ENCODE assay signal across 8 cellular contexts in genomic region chr1:115976062-115976899, GRCh38. TPM values are rescaled to one million over a fixed set of nuclear protein-coding genes. Genes with fewer than 3 reads are reported as not detected.
DNase-seq lines count a peak whose midpoint lies in the region; ATAC-seq, FAIRE-seq and TF ChIP-seq lines count a peak whose summit lies in the region.

TSS of gene SLC22A15 (plus strand) at chr1:115976513. CDS start at chr1:115976628, 115 bp downstream.

- intact Hi-C loops in K562 (cut with micrococcal nuclease), result no loop called here

- peaks cover 12 to 18% of the 10 kb centered on the region in 2 experiments; a peak in 4 of 5 replicates for H3K27me3 ChIP-seq in K562 (ENCODE audit: control insufficient read depth in 2 of 2, insufficient read depth in 2 of 2, low read length in 2 of 2)
- no peaks in the 10 kb centered on the region for H3K27me3 ChIP-seq in rectal smooth muscle tissue (ENCODE audit: control insufficient read depth, insufficient read depth, low read length)

- no peak for TF ChIP-seq EP300 in K562 (IDR thresholded peaks at IDR 0.05; ENCODE audit: low read length)

- H3K36me3 ChIP-seq in K562 (ENCODE audit: control insufficient read depth, insufficient read depth, low read length) (no peaks in the 10 kb centered on the region), rectal smooth muscle tissue (ENCODE audit: control insufficient read depth, insufficient read depth, low read length) (no peaks in the 10 kb centered on the region)

- POLR2A ChIA-PET in K562 (lab: Yijun Ruan, JAX), result interaction anchor here (0.6 kb wide), 1 partner anchor 1221 kb away, joined by 3 read pairs; no protein-coding TSS in a partner anchor

- H3K4me3 ChIP-seq in K562, result peak within 1 kb of the TSS; percentile 41
- peak within 1 kb of the TSS; percentile 59 for H3K4me3 ChIP-seq in rectal smooth muscle tissue (ENCODE audit: low read length)

- H3K9me1 ChIP-seq in K562 (ENCODE audit: control insufficient read depth, insufficient read depth, low read length), result no peaks in the 10 kb centered on the region

- no peak for TF ChIP-seq CTCF in GM20000 (IDR thresholded peaks at IDR 0.05; ENCODE audit: extremely low read depth, missing control alignments)
- TF ChIP-seq CTCF in K562 (IDR thresholded peaks at IDR 0.05 in 2 of 3, conservative IDR thresholded peaks at IDR 0.05 in 1 of 3; ENCODE audit: insufficient read depth in 2 of 3, low read depth in 1 of 3, low read length in 3 of 3), result no peak

- peak within 1 kb of the TSS; percentile 63 for H2AFZ ChIP-seq in K562 (ENCODE audit: low read depth, low read length)

- H3K9me3 ChIP-seq in K562 (replicated peaks; ENCODE audit: control insufficient read depth, insufficient read depth, low read depth, low read length), result no peaks in the 10 kb centered on the region

- TF ChIP-seq POLR2A in K562 (conservative IDR thresholded peaks at IDR 0.05), result no peak

- peak within 1 kb of the TSS; percentile 69 for H3K4me2 ChIP-seq in K562 (ENCODE audit: insufficient read depth, low read length)

- BruUV-seq in K562 (replicated peaks; lab: Mats Ljungman, UMichigan), result no TSS peak

- H3K4me1 ChIP-seq in K562 (replicated peaks in 1 of 2; ENCODE audit: control insufficient read depth in 2 of 2, insufficient read depth in 2 of 2, low read length in 2 of 2) (peaks cover 0 to 12% of the 10 kb centered on the region in 2 experiments; a peak in 2 of 5 replicates), rectal smooth muscle tissue (ENCODE audit: control insufficient read depth, insufficient read depth, low read length) (no peaks in the 10 kb centered on the region)

- 2% methylated on average over 48 of the region's 87 CpGs for WGBS in K562 (ENCODE audit: insufficient coverage, low coverage, missing lambda C conversion rate)

- H3K79me2 ChIP-seq in K562 (ENCODE audit: control insufficient read depth, insufficient read depth, low read length), result no peaks in the 10 kb centered on the region

- TF ChIP-seq RAD21 in K562 (CRISPR knock-in tag; conservative IDR thresholded peaks at IDR 0.05 in 1 of 2, IDR thresholded peaks at IDR 0.05 in 1 of 2), result 0 out of 4 replicates have a peak, but pooled peaks of 1 of the 2 experiments have one; percentile 3

- CTCF ChIA-PET in K562 (lab: Yijun Ruan, JAX; ENCODE audit: low intra/inter-chr PET ratio), result no interaction called here

- H3K9ac ChIP-seq in K562 (ENCODE audit: insufficient read depth in 1 of 2, low read depth in 2 of 2, low read length in 2 of 2) (peak within 1 kb of the TSS in 1 of 2 experiments; percentile 85; a peak in 3 of 4 replicates), rectal smooth muscle tissue (ENCODE audit: low read length) (peak within 1 kb of the TSS; percentile 25)

- H4K20me1 ChIP-seq in K562 (replicated peaks; ENCODE audit: control insufficient read depth, insufficient read depth, low read length), result no peaks in the 10 kb centered on the region

- FAIRE-seq in K562 (lab: Jason Lieb, UNC), result no peak

- DNase-seq in EH (ENCODE audit: low read depth) (peak; percentile 64), GM20000 (ENCODE audit: low spot score) (peak; percentile 79), K562 (ENCODE audit: extremely low read depth in 1 of 4, low spot score in 3 of 4) (peak; percentile 36 to 70 (median 46)), hypothalamus (lab: John Stamatoyannopoulos, UW) (peak in 45 of 51 donors; percentile 35 to 81 (median 63)), NCI-H1694 (lab: John Stamatoyannopoulos, UW) (no peak)

- H3K27ac ChIP-seq in K562 (ENCODE audit: extremely low read depth, low read depth, low read length), result no peak within 1 kb of the TSS
- no peak within 1 kb of the TSS for H3K27ac ChIP-seq in rectal smooth muscle tissue (ENCODE audit: low read depth, low read length)

- ATAC-seq in HG03571 (IDR thresholded peaks at IDR 0.05; ENCODE audit: unreplicated experiment), result peak; percentile 90
- peak; percentile 80 for ATAC-seq in SK-N-SH treated with all-trans-retinoic acid at 6 μM for 48 hours
- peak; percentile 85 for ATAC-seq in K562

- in situ Hi-C loops in K562 (cut with MboI), result loop anchor here (10.0 kb wide), 1 partner anchor 261 kb away; no protein-coding TSS in a partner anchor

TF ChIP-seq in SK-N-SH treated with all-trans-retinoic acid at 6 μM for 48 hours, 23 proteins besides CTCF, POLR2A, EP300 and RAD21 (continues in another document):
- TF ChIP-seq ARNTL (CRISPR knock-in tag; IDR thresholded peaks at IDR 0.05; ENCODE audit: borderline replicate concordance, low read depth), result no peak
- no peak for TF ChIP-seq CSRNP3 (CRISPR knock-in tag; IDR thresholded peaks at IDR 0.05)
- TF ChIP-seq CREB5 (CRISPR knock-in tag; IDR thresholded peaks at IDR 0.05; ENCODE audit: low read depth), result no peak
- TF ChIP-seq ZNF8 (CRISPR knock-in tag; IDR thresholded peaks at IDR 0.05), result no peak
- TF ChIP-seq ISL1 (CRISPR knock-in tag; IDR thresholded peaks at IDR 0.05), result no peak
- TF ChIP-seq TOX (CRISPR knock-in tag; IDR thresholded peaks at IDR 0.05; ENCODE audit: borderline replicate concordance), result no peak

TF ChIP-seq in K562, 482 proteins besides CTCF, POLR2A, EP300 and RAD21 (continues in another document):
- TF ChIP-seq ZFX (CRISPR knock-in tag; IDR thresholded peaks at IDR 0.05) (peak; percentile 39; the same call in 1 of the 2 replicates), XRCC5 (IDR thresholded peaks at IDR 0.05; ENCODE audit: low read depth, low read length) (no peak), ZNF133 (CRISPR knock-in tag; IDR thresholded peaks at IDR 0.05) (no peak), NFATC3 (IDR thresholded peaks at IDR 0.05) (no peak), ZBTB49 (CRISPR knock-in tag; IDR thresholded peaks at IDR 0.05; ENCODE audit: borderline replicate concordance) (no peak), ZNF586 (CRISPR knock-in tag; conservative IDR thresholded peaks at IDR 0.05) (no peak), FOXP4 (CRISPR knock-in tag; IDR thresholded peaks at IDR 0.05; ENCODE audit: borderline replicate concordance) (no peak)

RNA-seq across cellular contexts. Expression of gene SLC22A15, which starts in this region (rescaled TPM):
- 0.37 and 0.49 TPM in 2 replicates for total RNA-seq in K562 (2011; cell fraction: chromatin; rRNA removed; ENCODE audit: low replicate concordance)
- total RNA-seq in K562 (2011; cell fraction: nucleolus; rRNA removed), result 0.26 and 0.67 TPM in 2 replicates
- total RNA-seq in K562 (2011; cell fraction: nucleoplasm; rRNA removed), result 0.38 and 1.1 TPM in 2 replicates
- 0.36 and 1.5 TPM in 2 replicates for total RNA-seq in K562 (2014; rRNA removed)
- total RNA-seq in K562 (2014; rRNA removed; fragmentation: Illumina TruSeq; extraction: Trizol), result 1.2 and 2.3 TPM in 2 replicates
- total RNA-seq in K562 (2015; rRNA removed; fragmentation: Illumina TruSeq; extraction: Trizol), result 2.1 and 2.3 TPM in 2 replicates
- total RNA-seq in K562 (2021), result 2.4 and 2.7 TPM in 2 replicates
- 0.24 and 0.35 TPM in 2 replicates for polyA plus RNA-seq in K562 (2011; rRNA removed)
- polyA plus RNA-seq in K562 (2011; cell fraction: cytosol; rRNA removed), result 0.06 and 0.16 TPM in 2 replicates
- 0.88 and 2.0 TPM in 2 replicates for polyA plus RNA-seq in K562 (2011; cell fraction: nucleus; rRNA removed)
- polyA plus RNA-seq in K562 (2012), result 1.7 and 26.4 TPM in 2 replicates
- 1.4 and 1.7 TPM in 2 replicates for polyA plus RNA-seq in K562 (2014; fragmentation: Illumina TruSeq; extraction: Trizol)
- polyA plus RNA-seq in K562 (2014; fragmentation: Nextera tagmentation; extraction: Ambion mirVana), result under 1 TPM; 0.35 to 0.52 TPM
- polyA plus RNA-seq in K562 (2014; rRNA removed), result 1.00 and 2.7 TPM in 2 replicates
- polyA minus RNA-seq in K562 (2011; rRNA and poly(A)+ RNA removed), result 0.11 and 0.84 TPM in 2 replicates
- polyA minus RNA-seq in K562 (2011; cell fraction: cytosol; rRNA and poly(A)+ RNA removed), result 0.19 TPM in 1 of 2 replicates, not detected in the other
- polyA minus RNA-seq in K562 (2011; cell fraction: nucleus; rRNA and poly(A)+ RNA removed), result 0.27 and 0.67 TPM in 2 replicates
